In the genomic region with DNA sequence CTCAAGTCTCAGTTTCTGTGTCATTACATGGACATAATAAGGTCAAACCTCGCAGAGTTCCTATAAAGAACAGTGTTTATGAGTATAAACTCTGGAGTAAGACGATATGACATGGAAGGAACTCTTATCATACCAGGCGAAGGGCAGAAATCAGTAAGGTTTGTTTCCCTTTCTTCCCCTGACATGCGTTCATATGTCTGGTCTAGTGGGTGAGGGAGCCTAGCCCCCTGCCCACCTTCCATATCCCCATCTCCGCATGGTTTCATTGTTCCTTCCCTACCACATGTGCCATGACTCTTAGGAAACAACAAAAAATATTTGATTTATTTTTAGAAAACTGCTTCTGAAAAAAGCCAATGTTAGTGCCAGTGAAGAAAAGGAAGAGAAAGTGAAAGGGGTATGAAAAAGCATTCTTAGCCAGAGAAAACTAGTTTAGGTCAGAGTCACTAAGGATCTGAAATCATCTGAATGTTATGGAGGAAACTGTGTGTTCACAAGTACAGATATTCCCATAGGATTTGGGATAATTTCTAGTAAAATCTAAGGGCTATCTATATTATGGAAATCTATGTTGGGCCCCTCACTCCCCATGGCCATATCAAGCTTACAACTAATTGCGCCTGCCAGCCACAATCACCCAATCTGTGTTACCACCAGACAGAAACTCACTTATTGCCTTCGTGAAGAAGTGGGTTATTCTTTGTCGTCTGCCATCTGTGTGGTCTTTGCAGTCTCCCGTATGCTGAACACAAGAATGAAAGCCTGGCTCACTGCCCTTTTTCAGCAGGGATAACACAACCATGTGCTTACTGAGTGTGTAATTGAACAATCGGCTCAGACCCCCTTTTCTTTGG, we compare ENCODE assay signal across 12 cellular contexts. TPM values are rescaled to one million over a fixed set of nuclear protein-coding genes. Genes with fewer than 3 reads are reported as not detected.
A peak's percentile ranks its signal among the peaks of the same experiment; 100 is the strongest.
DNase-seq lines count a peak whose midpoint lies in the region; ATAC-seq and TF ChIP-seq lines count a peak whose summit lies in the region.
"Had no signal": no experiment of that assay in that cellular context is flagged by ENCODE, and none has a peak within 500 bp of the region (broad histone marks: within the 10 kb centered on the region; RNA-seq: fewer than 3 reads in every experiment).

No MANE protein-coding gene starts in this region.

- H3K9me3 Mint-ChIP-seq in activated naive CD8-positive, alpha-beta T cell treated with anti-CD3 and anti-CD28 coated beads for 36 hours: no peaks in the 10 kb centered on the region

- H3K27me3 ChIP-seq in mammary epithelial cell (ENCODE audit: insufficient read depth, low read length): no peaks in the 10 kb centered on the region
- H3K27me3 ChIP-seq in breast epithelium: no peaks in the 10 kb centered on the region
- H3K27me3 ChIP-seq: right lobe of liver had no signal

- peak; percentile 55 for ATAC-seq in HG03342 (IDR thresholded peaks at IDR 0.05; ENCODE audit: unreplicated experiment)

- H3K4me3 ChIP-seq in mammary epithelial cell (replicated peaks in 1 of 3; ENCODE audit: insufficient read depth in 1 of 3, low read depth in 2 of 3, low read length in 3 of 3): no peak overlapping the region
- H3K4me3 ChIP-seq in breast epithelium: no peak overlapping the region
- H3K4me3 ChIP-seq: right lobe of liver had no signal

- WGBS in mammary epithelial cell (ENCODE audit: low coverage, missing lambda C conversion rate): 46% methylated on average over 9 of the region's 10 CpGs

- dilution Hi-C loops in mammary epithelial cell (cut with HindIII; ENCODE audit: low sequenced_read_pairs): no loop called here

- BruUV-seq in mammary epithelial cell (replicated peaks; lab: Mats Ljungman, UMichigan): no TSS peak

- peaks cover 6% of the 10 kb centered on the region for H3K4me1 Mint-ChIP-seq in activated naive CD8-positive, alpha-beta T cell treated with anti-CD3 and anti-CD28 coated beads for 36 hours

- TF ChIP-seq POLR2A in breast epithelium (IDR thresholded peaks at IDR 0.05): no peak

- no peak for TF ChIP-seq CTCF in mammary epithelial cell (conservative IDR thresholded peaks at IDR 0.05 in 1 of 2, IDR thresholded peaks at IDR 0.05 in 1 of 2; ENCODE audit: extremely low read depth in 1 of 2, insufficient read depth in 1 of 2, low read depth in 1 of 2, low read length in 2 of 2)
- no peak for TF ChIP-seq CTCF in breast epithelium (IDR thresholded peaks at IDR 0.05)

- H3K9me3 ChIP-seq in mammary epithelial cell (replicated peaks; ENCODE audit: insufficient read depth, low read length) (no peaks in the 10 kb centered on the region), breast epithelium (no peaks in the 10 kb centered on the region)
- H3K9me3 ChIP-seq: right lobe of liver had no signal

- CTCF ChIA-PET in mammary epithelial cell (lab: Charles Lee; ENCODE audit: low non-redundant PET): no interaction called here

- H3K27me3 Mint-ChIP-seq in activated naive CD8-positive, alpha-beta T cell treated with anti-CD3 and anti-CD28 coated beads for 36 hours: no peaks in the 10 kb centered on the region

- no peak overlapping the region for H3K4me2 ChIP-seq in mammary epithelial cell (ENCODE audit: insufficient read depth, low read depth, low read length)

- no peaks in the 10 kb centered on the region for H3K36me3 ChIP-seq in mammary epithelial cell (ENCODE audit: insufficient read depth, low read length)
- H3K36me3 ChIP-seq in breast epithelium: no peaks in the 10 kb centered on the region
- H3K36me3 ChIP-seq: right lobe of liver had no signal

- in situ Hi-C loops in mammary epithelial cell (cut with MboI; ENCODE audit: low sequenced_read_pairs in 2 of 2): no loop called here

- H3K79me2 ChIP-seq in mammary epithelial cell (ENCODE audit: insufficient read depth, low read length): no peaks in the 10 kb centered on the region

- H3K36me3 Mint-ChIP-seq in activated naive CD8-positive, alpha-beta T cell treated with anti-CD3 and anti-CD28 coated beads for 36 hours: no peaks in the 10 kb centered on the region
- H3K36me3 Mint-ChIP-seq: CD4-positive, alpha-beta memory T cell had no signal

- intact Hi-C loops in mammary epithelial cell (cut with micrococcal nuclease): no loop called here
- intact Hi-C loops in breast epithelium (cut with DNase I; ENCODE audit: low total_unique reads): no loop called here

- H3K27ac Mint-ChIP-seq in activated naive CD8-positive, alpha-beta T cell treated with anti-CD3 and anti-CD28 coated beads for 36 hours: peak overlapping the region; percentile 43
- H3K27ac Mint-ChIP-seq: CD4-positive, alpha-beta memory T cell had no signal

- H3K27ac ChIP-seq in mammary epithelial cell (ENCODE audit: insufficient read depth, low read depth, low read length): no peak overlapping the region
- no peak overlapping the region for H3K27ac ChIP-seq in breast epithelium
- H3K27ac ChIP-seq: right lobe of liver had no signal

- H4K20me1 ChIP-seq in mammary epithelial cell (ENCODE audit: insufficient read depth, low read length): no peaks in the 10 kb centered on the region

- no peak for DNase-seq in mammary epithelial cell
- DNase-seq in breast epithelium (ENCODE audit: low spot score in 2 of 2): no peak
- DNase-seq in activated naive CD8-positive, alpha-beta T cell treated with anti-CD3 and anti-CD28 coated beads for 36 hours: no peak
- DNase-seq in superior temporal gyrus (ENCODE audit: extremely low spot score): peak; percentile 37
- no peak for DNase-seq in activated CD8-positive, alpha-beta memory T cell treated with anti-CD3 and anti-CD28 coated beads, Interleukin-2, amount 50 U/mL, for 4 hours
- DNase-seq in LoVo (ENCODE audit: low spot score): no peak
- DNase-seq in stimulated activated naive CD4-positive, alpha-beta T cell (lab: John Stamatoyannopoulos, UW): no peak
- DNase-seq: CD4-positive, alpha-beta memory T cell; right lobe of liver had no signal

- no peak overlapping the region for H3K4me3 Mint-ChIP-seq in activated naive CD8-positive, alpha-beta T cell treated with anti-CD3 and anti-CD28 coated beads for 36 hours

- H3K4me1 ChIP-seq in mammary epithelial cell (ENCODE audit: insufficient read depth, low read length): no peaks in the 10 kb centered on the region
- peaks cover 0 to 7% of the 10 kb centered on the region in 2 donors for H3K4me1 ChIP-seq in breast epithelium
- H3K4me1 ChIP-seq: right lobe of liver had no signal

- peak overlapping the region; percentile 32 for H2AFZ ChIP-seq in mammary epithelial cell (ENCODE audit: low read depth, low read length)

- no peak overlapping the region for H3K9ac ChIP-seq in mammary epithelial cell (ENCODE audit: insufficient read depth, low read length)

RNA-seq across cellular contexts. Expression of a gene that starts 19.9 kb away (rescaled TPM):
- total RNA-seq in mammary epithelial cell (not detected), breast epithelium (not detected)
- not detected for polyA plus RNA-seq in mammary epithelial cell
- polyA minus RNA-seq in mammary epithelial cell: not detected
- not detected for total RNA-seq in activated naive CD8-positive, alpha-beta T cell treated with anti-CD3 and anti-CD28 coated beads for 36 hours
- total RNA-seq: activated CD8-positive, alpha-beta memory T cell treated with anti-CD3 and anti-CD28 coated beads for 36 hours; CD4-positive, alpha-beta memory T cell; fibroblast of villous mesenchyme; right lobe of liver had no signal
- polyA plus RNA-seq: CD4-positive, alpha-beta memory T cell had no signal
